8 cellular contexts compared by ENCODE assay signal in genomic region chr7:116210345-116211005, GRCh38. TPM values are rescaled to one million over a fixed set of nuclear protein-coding genes. Genes with fewer than 3 reads are reported as not detected.
DNase-seq lines count a peak whose midpoint lies in the region; ATAC-seq, FAIRE-seq and TF ChIP-seq lines count a peak whose summit lies in the region.

TSS of gene TES (plus strand) at chr7:116210539. CDS start at chr7:116210708, 169 bp downstream.

- CTCF ChIA-PET in activated CD4-positive, alpha-beta T cell treated with anti-CD3 and anti-CD28 coated beads for 36 hours (lab: Charles Lee), result interaction anchor here (0.8 to 4.0 kb wide), 9 partner anchors 9 to 34 kb away, joined by 3 to 36 read pairs (median 11); no protein-coding TSS in a partner anchor

- peaks cover 48% of the 10 kb centered on the region for H3K4me1 Mint-ChIP-seq in activated CD4-positive, alpha-beta T cell treated with anti-CD3 and anti-CD28 coated beads for 36 hours
- peaks cover 33% of the 10 kb centered on the region for H3K4me1 Mint-ChIP-seq in dendritic cell treated with granulocyte-macrophage colony-stimulating factor and Interleukin-4, amounts not matched to agents 40 ng/mL and 50 ng/mL, for 4 days (ENCODE audit: low read depth)

- POLR2A ChIA-PET in activated CD4-positive, alpha-beta T cell treated with anti-CD3 and anti-CD28 coated beads for 36 hours (lab: Charles Lee), result interaction anchor here (0.8 to 1.6 kb wide), 4 partner anchors 8 to 576 kb away, joined by 3 to 5 read pairs (median 4); no protein-coding TSS in a partner anchor

- 0 to 1% methylated on average over 68 to 83 of the region's 83 CpGs for WGBS in lung, 2 donors

- no peaks in the 10 kb centered on the region for H3K27me3 ChIP-seq in lung (ENCODE audit: control insufficient read depth, insufficient read depth)

- H3K4me1 ChIP-seq in lung (ENCODE audit: control insufficient read depth in 2 of 2, insufficient read depth in 2 of 2, low read length in 2 of 2), result peaks cover 2 to 5% of the 10 kb centered on the region in 2 donors

- H3K36me3 Mint-ChIP-seq in activated CD4-positive, alpha-beta T cell treated with anti-CD3 and anti-CD28 coated beads for 36 hours (ENCODE audit: low read depth), result peaks cover 18% of the 10 kb centered on the region
- H3K36me3 Mint-ChIP-seq in dendritic cell treated with granulocyte-macrophage colony-stimulating factor and Interleukin-4, amounts not matched to agents 40 ng/mL and 50 ng/mL, for 4 days (ENCODE audit: low read depth), result peaks cover 13% of the 10 kb centered on the region

- peak within 1 kb of the TSS; percentile 84 for H3K4me3 ChIP-seq in lung

- peak within 1 kb of the TSS; percentile 97 for H3K4me3 Mint-ChIP-seq in activated CD4-positive, alpha-beta T cell treated with anti-CD3 and anti-CD28 coated beads for 36 hours
- H3K4me3 Mint-ChIP-seq in dendritic cell treated with granulocyte-macrophage colony-stimulating factor and Interleukin-4, amounts not matched to agents 40 ng/mL and 50 ng/mL, for 4 days, result peak within 1 kb of the TSS; percentile 100

- H3K36me3 ChIP-seq in lung (ENCODE audit: control insufficient read depth in 2 of 2, insufficient read depth in 2 of 2, low read length in 2 of 2), result no peaks in the 10 kb centered on the region

- H3K9me3 Mint-ChIP-seq in activated CD4-positive, alpha-beta T cell treated with anti-CD3 and anti-CD28 coated beads for 36 hours (ENCODE audit: low read depth), result no peaks in the 10 kb centered on the region
- H3K9me3 Mint-ChIP-seq in dendritic cell treated with granulocyte-macrophage colony-stimulating factor and Interleukin-4, amounts not matched to agents 40 ng/mL and 50 ng/mL, for 4 days, result no peaks in the 10 kb centered on the region

- H3K9me3 ChIP-seq in lung (ENCODE audit: control insufficient read depth in 2 of 2, insufficient read depth in 1 of 2, low read length in 1 of 2), result no peaks in the 10 kb centered on the region

- peak within 1 kb of the TSS; percentile 90 to 95 for H3K27ac ChIP-seq in lung (ENCODE audit: low read depth in 1 of 2, low read length in 1 of 2)

- no peak for FAIRE-seq in urothelium cell line (lab: Jason Lieb, UNC)

- peak; percentile 34 for ATAC-seq in GM18508 (IDR thresholded peaks at IDR 0.05; ENCODE audit: insufficient read depth, unreplicated experiment)
- ATAC-seq in HG02759 (IDR thresholded peaks at IDR 0.05; ENCODE audit: unreplicated experiment), result peak; percentile 92
- peak; percentile 74 for ATAC-seq in activated CD4-positive, alpha-beta T cell treated with anti-CD3 and anti-CD28 coated beads for 36 hours
- peak; percentile 93 for ATAC-seq in lung (ENCODE audit: insufficient read depth, low FRiP score)

- H3K27me3 Mint-ChIP-seq in activated CD4-positive, alpha-beta T cell treated with anti-CD3 and anti-CD28 coated beads for 36 hours, result no peaks in the 10 kb centered on the region
- peaks cover 1% of the 10 kb centered on the region for H3K27me3 Mint-ChIP-seq in dendritic cell treated with granulocyte-macrophage colony-stimulating factor and Interleukin-4, amounts not matched to agents 40 ng/mL and 50 ng/mL, for 4 days

- H3K27ac Mint-ChIP-seq in activated CD4-positive, alpha-beta T cell treated with anti-CD3 and anti-CD28 coated beads for 36 hours, result peak within 1 kb of the TSS; percentile 98
- H3K27ac Mint-ChIP-seq in dendritic cell treated with granulocyte-macrophage colony-stimulating factor and Interleukin-4, amounts not matched to agents 40 ng/mL and 50 ng/mL, for 4 days, result peak within 1 kb of the TSS; percentile 99

- DNase-seq in NCI-H2107 (lab: John Stamatoyannopoulos, UW), result peak; percentile 70
- DNase-seq in activated CD4-positive, alpha-beta T cell treated with anti-CD3 and anti-CD28 coated beads for 36 hours, result peak; percentile 83
- DNase-seq in lung (ENCODE audit: low spot score), result peak; percentile 79
- DNase-seq in stimulated activated CD8-positive, alpha-beta memory T cell treated with anti-CD3 and anti-CD28 coated beads, Interleukin-15, amount 100 ng/mL, for 1 hour (ENCODE audit: low read depth), result peak; percentile 22
- no peak for DNase-seq in urothelium cell line (ENCODE audit: low spot score)

- intact Hi-C loops in activated CD4-positive, alpha-beta T cell treated with anti-CD3 and anti-CD28 coated beads for 36 hours (cut with DNase I, micrococcal nuclease), result loop anchor here (1.0 to 10.0 kb wide), 11 partner anchors 22 to 1974 kb away; partner anchors contain the start of genes CAPZA2 (in 2 of the 2), MDFIC (in 2 of the 2), LSM8 (in 1 of the 2) and ST7 (in 1 of the 2)
- intact Hi-C loops in dendritic cell treated with granulocyte-macrophage colony-stimulating factor and Interleukin-4, amounts not matched to agents 40 ng/mL and 50 ng/mL, for 4 days (cut with micrococcal nuclease), result no loop called here

- TF ChIP-seq CTCF in lung (IDR thresholded peaks at IDR 0.05; ENCODE audit: control extremely low read depth, extremely low read depth), result no peak

RNA-seq across cellular contexts. Expression of gene TES, which starts in this region (rescaled TPM):
- 10 to 100 TPM; 84.8 to 97.5 TPM for total RNA-seq in activated CD4-positive, alpha-beta T cell treated with anti-CD3 and anti-CD28 coated beads for 36 hours
- total RNA-seq in lung, result 100 to 1,000 TPM in 1 of 2 donors, 10 to 100 TPM in 1; 91.0 to 105 TPM
- polyA plus RNA-seq in lung, result 10 to 100 TPM; 51.9 to 65.1 TPM

Comparison
In these comparisons a context has a peak if more than half of its experiments do, and no peak if none do; other contexts are left out.
1. ATAC-seq: peak in every context shown above with its lines; median percentile 93 in lung; 92 in HG02759; 74 in activated CD4-positive, alpha-beta T cell treated with anti-CD3 and anti-CD28 coated beads for 36 hours; 34 in GM18508.